Comparison of ENCODE assay signal across 9 cellular contexts in genomic region chrX:134524181-134524580, GRCh38.
"Had no signal": no experiment of that assay in that cellular context is flagged by ENCODE, and none has a peak within 500 bp of the region (broad histone marks: within the 10 kb centered on the region; RNA-seq: fewer than 3 reads in every experiment).

No MANE protein-coding gene starts in this region.

- H3K9me3 ChIP-seq: HAP-1 had no signal

- H3K27ac ChIP-seq: GM23248, HL-60 had no signal

- H2AFZ ChIP-seq: GM23248 had no signal

- H3K36me3 ChIP-seq: HAP-1 had no signal

- FAIRE-seq: HepG2 had no signal

- H3K9ac ChIP-seq: GM23248 had no signal

- DNase-seq: GM23248, GOT3, H7, HFFc6, KG1 had no signal

- H3K4me3 ChIP-seq: GM23248, HAP-1 had no signal

- ATAC-seq: HCT116, HepG2 had no signal
